ENCODE assay signal across 19 cellular contexts in the genomic region with DNA sequence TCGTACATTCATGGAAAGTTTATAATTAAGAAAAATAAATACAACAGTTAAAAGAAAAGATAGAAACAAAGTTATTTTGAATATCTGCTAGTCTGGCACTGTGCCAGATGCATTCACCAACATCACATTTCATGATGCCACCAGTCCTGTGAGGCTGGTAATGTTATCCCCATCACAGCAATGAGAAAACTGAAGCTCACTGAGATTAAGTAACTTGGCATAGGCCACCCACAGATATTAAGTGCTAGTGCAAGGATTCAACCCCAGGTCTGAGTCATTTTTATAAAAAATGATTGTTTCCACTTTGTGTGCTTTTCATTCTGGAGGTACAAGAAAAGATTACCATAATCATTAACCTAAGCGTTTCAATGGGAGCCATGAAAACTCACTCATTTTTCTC.
DNase-seq lines count a peak whose midpoint lies in the region; ATAC-seq, FAIRE-seq and TF ChIP-seq lines count a peak whose summit lies in the region.
"Had no signal": no experiment of that assay in that cellular context is flagged by ENCODE, and none has a peak within 500 bp of the region (broad histone marks: within the 10 kb centered on the region; RNA-seq: fewer than 3 reads in every experiment).

No MANE protein-coding gene starts in this region.

- no peak for ATAC-seq in T-helper 17 cell
- ATAC-seq: activated T-helper 17 cell treated with anti-CD3 and anti-CD28 coated beads, Interleukin-2, amount 50 U/mL, for 72 hours; left colon had no signal

- POLR2A ChIA-PET in activated CD4-positive, alpha-beta memory T cell treated with anti-CD3 and anti-CD28 coated beads, Interleukin-2, amount 10 ng/mL, durations not matched to agents 7 days and 5 days (lab: Charles Lee) = no interaction called here

- no peak overlapping the region for H3K27ac Mint-ChIP-seq in T-helper 17 cell
- no peak overlapping the region for H3K27ac Mint-ChIP-seq in activated CD4-positive, alpha-beta memory T cell treated with anti-CD3 and anti-CD28 coated beads, Interleukin-2, amount 10 ng/mL, durations not matched to agents 7 days and 5 days
- H3K27ac Mint-ChIP-seq: activated T-helper 17 cell treated with anti-CD3 and anti-CD28 coated beads, Interleukin-2, amount 50 U/mL, for 72 hours had no signal

- H3K36me3 ChIP-seq in bronchial epithelial cell (ENCODE audit: control insufficient read depth, insufficient read depth, low read length) = no peaks in the 10 kb centered on the region
- H3K36me3 ChIP-seq: esophagus muscularis mucosa, WERI-Rb-1 had no signal

- no peak overlapping the region for H3K4me3 ChIP-seq in bronchial epithelial cell (ENCODE audit: low read depth, low read length)
- H3K4me3 ChIP-seq: esophagus muscularis mucosa had no signal

- in situ Hi-C loops in Caki2 (cut with HindIII; ENCODE audit: low pct_unique_long_range_greater_than_20kb, low sequenced_read_pairs) = no loop called here

- CTCF ChIA-PET in activated CD4-positive, alpha-beta memory T cell treated with anti-CD3 and anti-CD28 coated beads, Interleukin-2, amount 10 ng/mL, durations not matched to agents 7 days and 5 days (lab: Charles Lee) = no interaction called here

- H3K4me1 Mint-ChIP-seq in T-helper 17 cell = no peaks in the 10 kb centered on the region
- no peaks in the 10 kb centered on the region for H3K4me1 Mint-ChIP-seq in activated CD4-positive, alpha-beta memory T cell treated with anti-CD3 and anti-CD28 coated beads, Interleukin-2, amount 10 ng/mL, durations not matched to agents 7 days and 5 days
- H3K4me1 Mint-ChIP-seq: activated T-helper 17 cell treated with anti-CD3 and anti-CD28 coated beads, Interleukin-2, amount 50 U/mL, for 72 hours had no signal

- no peaks in the 10 kb centered on the region for H3K36me3 Mint-ChIP-seq in T-helper 17 cell (ENCODE audit: low read depth)
- no peaks in the 10 kb centered on the region for H3K36me3 Mint-ChIP-seq in activated CD4-positive, alpha-beta memory T cell treated with anti-CD3 and anti-CD28 coated beads, Interleukin-2, amount 10 ng/mL, durations not matched to agents 7 days and 5 days (ENCODE audit: low read depth)

- H3K9me3 Mint-ChIP-seq in activated CD4-positive, alpha-beta memory T cell treated with anti-CD3 and anti-CD28 coated beads, Interleukin-2, amount 10 ng/mL, durations not matched to agents 7 days and 5 days = no peaks in the 10 kb centered on the region
- H3K9me3 Mint-ChIP-seq: activated T-helper 17 cell treated with anti-CD3 and anti-CD28 coated beads, Interleukin-2, amount 50 U/mL, for 72 hours had no signal

- no peaks in the 10 kb centered on the region for H3K27me3 Mint-ChIP-seq in T-helper 17 cell
- no peaks in the 10 kb centered on the region for H3K27me3 Mint-ChIP-seq in activated CD4-positive, alpha-beta memory T cell treated with anti-CD3 and anti-CD28 coated beads, Interleukin-2, amount 10 ng/mL, durations not matched to agents 7 days and 5 days

- H3K27me3 ChIP-seq in bronchial epithelial cell (ENCODE audit: control insufficient read depth, insufficient read depth, low read length) = no peaks in the 10 kb centered on the region
- H3K27me3 ChIP-seq: esophagus muscularis mucosa had no signal

- no peak overlapping the region for H3K4me3 Mint-ChIP-seq in T-helper 17 cell
- no peak overlapping the region for H3K4me3 Mint-ChIP-seq in activated CD4-positive, alpha-beta memory T cell treated with anti-CD3 and anti-CD28 coated beads, Interleukin-2, amount 10 ng/mL, durations not matched to agents 7 days and 5 days
- H3K4me3 Mint-ChIP-seq: activated T-helper 17 cell treated with anti-CD3 and anti-CD28 coated beads, Interleukin-2, amount 50 U/mL, for 72 hours had no signal

- no peak for TF ChIP-seq CTCF in bronchial epithelial cell (IDR thresholded peaks at IDR 0.05; ENCODE audit: insufficient read depth, low read length, severe bottlenecking)

- no peaks in the 10 kb centered on the region for H3K9me3 ChIP-seq in T-helper 17 cell (ENCODE audit: control insufficient read depth, low read length, poor library complexity, severe bottlenecking)
- H3K9me3 ChIP-seq: esophagus muscularis mucosa had no signal

- peak; percentile 88 for DNase-seq in Caki2 (ENCODE audit: low read depth)
- DNase-seq in M059J (ENCODE audit: low read depth) = peak; percentile 37
- DNase-seq in bronchial epithelial cell (ENCODE audit: low read depth) = peak; percentile 15
- peak; percentile 42 for DNase-seq in kidney tubule cell (ENCODE audit: low spot score)
- DNase-seq in T-helper 17 cell = no peak
- DNase-seq in epidermal melanocyte (ENCODE audit: insufficient read length, low spot score) = no peak
- DNase-seq in C1 segment of cervical spinal cord (lab: John Stamatoyannopoulos, UW) = no peak
- DNase-seq in activated CD4-positive, alpha-beta memory T cell treated with anti-CD3 and anti-CD28 coated beads, Interleukin-2, amount 10 ng/mL, durations not matched to agents 7 days and 5 days = no peak
- DNase-seq: amniotic stem cell; DMS 273 treated with DMSO at 0.1 percent for 48 hours; left colon; NCI-H1048; NCI-H2107; RPMI8226; stimulated activated CD4-positive, alpha-beta T cell treated with anti-CD3 and anti-CD28 coated beads, Interleukin-4, amount 100 ng/mL, for 1 hour; T-helper 1 cell; WERI-Rb-1 had no signal

- no peak for FAIRE-seq in bronchial epithelial cell (lab: Jason Lieb, UNC)

Comparison
In these comparisons a context has a peak if more than half of its experiments do, and no peak if none do; other contexts are left out.
1. DNase-seq: peak in Caki2 (single experiment), M059J (single experiment), bronchial epithelial cell (single experiment) and kidney tubule cell (single experiment); none in T-helper 17 cell (0 of 3), epidermal melanocyte (single experiment), C1 segment of cervical spinal cord (0 of 14) and activated CD4-positive, alpha-beta memory T cell treated with anti-CD3 and anti-CD28 coated beads, Interleukin-2, amount 10 ng/mL, durations not matched to agents 7 days and 5 days (single experiment).